ENCODE assay signal across 8 cellular contexts in the genomic region with DNA sequence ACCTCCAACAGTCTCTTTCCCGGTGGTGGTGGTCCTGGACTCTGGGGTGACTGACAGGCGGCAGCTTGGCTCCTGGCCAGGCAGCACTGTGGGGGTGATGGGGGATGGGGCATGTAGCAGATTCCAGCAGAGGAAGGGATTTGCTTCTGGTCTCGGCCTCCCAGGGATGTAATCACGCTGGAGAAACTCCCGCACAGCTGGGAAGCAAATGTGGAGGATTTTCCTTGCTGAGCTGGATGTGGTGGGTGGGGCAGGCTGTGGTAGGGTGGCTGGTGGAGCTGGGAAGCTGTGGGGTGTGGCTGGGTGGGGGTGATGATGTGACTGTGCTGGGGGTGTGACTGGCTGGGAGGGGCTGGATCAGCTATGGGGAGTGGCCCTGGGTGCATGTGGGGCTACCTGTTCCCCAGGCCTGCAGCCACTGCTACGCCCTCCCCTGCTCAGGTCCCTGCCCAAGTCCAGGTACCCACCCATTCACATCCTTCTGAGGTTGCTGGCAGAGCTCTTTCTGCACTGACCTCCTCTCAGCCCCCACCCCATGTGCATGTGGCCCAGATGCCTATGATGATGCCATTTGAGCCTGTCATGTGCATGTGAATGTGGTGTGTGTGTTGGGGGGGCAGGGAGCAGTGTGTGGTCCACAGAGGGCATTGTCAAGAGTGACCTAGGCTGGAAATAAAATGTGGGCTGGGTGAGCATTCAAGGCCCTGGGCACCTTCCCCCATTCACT. TPM values are rescaled to one million over a fixed set of nuclear protein-coding genes. Genes with fewer than 3 reads are reported as not detected.
A peak's percentile ranks its signal among the peaks of the same experiment; 100 is the strongest.
DNase-seq lines count a peak whose midpoint lies in the region; ATAC-seq lines count a peak whose summit lies in the region.

No MANE protein-coding gene starts in this region.

- peak; percentile 85 for DNase-seq in GM04504 (ENCODE audit: low read depth)
- peak; percentile 42 for DNase-seq in adipocyte (ENCODE audit: low read depth)
- DNase-seq in left cardiac atrium = peak; percentile 70
- peak; percentile 80 for DNase-seq in putamen (ENCODE audit: low spot score)
- DNase-seq in CD1c-positive myeloid dendritic cell (ENCODE audit: extremely low spot score) = no peak
- no peak for DNase-seq in effector memory CD8-positive, alpha-beta T cell
- no peak for DNase-seq in T-helper 1 cell
- no peak for DNase-seq in NCI-H1436 (lab: John Stamatoyannopoulos, UW)

- peak overlapping the region; percentile 2 for H3K4me3 ChIP-seq in adipocyte (ENCODE audit: low read length)

- peaks cover 81% of the 10 kb centered on the region for H3K4me1 ChIP-seq in adipocyte (ENCODE audit: control insufficient read depth, insufficient read depth, low read length)

- no peaks in the 10 kb centered on the region for H3K36me3 ChIP-seq in adipocyte (ENCODE audit: control insufficient read depth, insufficient read depth, low read length, severe bottlenecking)

- intact Hi-C loops in left cardiac atrium (cut with DNase I) = no loop called here

- H3K27me3 Mint-ChIP-seq in effector memory CD8-positive, alpha-beta T cell = no peaks in the 10 kb centered on the region

- no peaks in the 10 kb centered on the region for H3K27me3 ChIP-seq in adipocyte (replicated peaks; ENCODE audit: control insufficient read depth, insufficient read depth, low read length)

- H3K9me3 Mint-ChIP-seq in effector memory CD8-positive, alpha-beta T cell = no peaks in the 10 kb centered on the region

- ATAC-seq in left cardiac atrium = peak in 1 of 2 donors; percentile 44
- ATAC-seq in effector memory CD8-positive, alpha-beta T cell (replicated peaks) = no peak

- H3K4me1 Mint-ChIP-seq in effector memory CD8-positive, alpha-beta T cell (ENCODE audit: low read depth in 2 of 2) = peaks cover 0 to 3% of the 10 kb centered on the region in 2 donors

- H3K4me3 Mint-ChIP-seq in effector memory CD8-positive, alpha-beta T cell = no peak overlapping the region

- no peak overlapping the region for H3K27ac Mint-ChIP-seq in effector memory CD8-positive, alpha-beta T cell

- no peaks in the 10 kb centered on the region for H3K36me3 Mint-ChIP-seq in effector memory CD8-positive, alpha-beta T cell (ENCODE audit: insufficient read depth)

- H3K9me3 ChIP-seq in adipocyte (ENCODE audit: control insufficient read depth, low read length) = no peaks in the 10 kb centered on the region

- H3K9ac ChIP-seq in adipocyte (ENCODE audit: low read length) = peak overlapping the region; percentile 60

RNA-seq across cellular contexts. Expression of a gene that starts 3.9 kb away (rescaled TPM):
- 10 to 100 TPM; 59.3 to 71.2 TPM for total RNA-seq in left cardiac atrium

Comparison
In these comparisons a context has a peak if more than half of its experiments do, and no peak if none do; other contexts are left out.
1. DNase-seq: peak in GM04504 (single experiment), adipocyte (single experiment), left cardiac atrium (single experiment) and putamen (single experiment); none in CD1c-positive myeloid dendritic cell (single experiment), effector memory CD8-positive, alpha-beta T cell (0 of 3), T-helper 1 cell (0 of 5) and NCI-H1436 (single experiment).